ENCODE assay signal across 8 cellular contexts in the genomic region with DNA sequence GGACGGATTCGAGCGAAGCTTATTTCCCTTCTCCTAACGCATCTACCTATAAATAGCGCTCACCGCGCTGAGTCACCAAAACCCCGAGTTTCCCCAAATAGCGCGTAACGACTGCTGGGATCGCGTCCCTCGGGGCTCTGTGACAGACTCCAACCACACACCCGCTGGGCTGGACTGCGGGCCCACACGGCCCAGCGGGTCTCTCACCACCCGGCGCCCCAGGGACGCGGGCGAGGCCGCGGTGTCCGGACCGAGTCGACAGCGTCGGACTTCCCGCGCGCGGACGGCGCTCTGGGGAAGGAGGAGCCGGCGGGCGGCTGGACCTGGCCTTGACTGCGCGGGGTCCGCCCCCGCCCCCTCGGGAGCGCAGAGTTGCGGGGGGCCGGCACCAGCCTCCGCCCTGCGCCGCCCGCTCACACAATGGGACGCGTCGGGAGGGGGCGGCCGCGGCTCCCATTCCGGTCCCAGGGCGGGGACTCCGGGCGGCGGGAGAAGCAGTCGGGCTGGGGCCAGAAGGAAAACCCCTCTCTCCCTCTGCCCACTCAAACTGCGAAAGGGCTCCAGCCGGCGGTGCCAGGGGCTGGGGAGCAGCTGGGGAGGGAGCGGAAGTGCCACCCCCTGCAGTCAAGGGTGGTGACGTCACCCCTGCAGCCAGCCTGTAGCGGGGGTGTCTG.
A peak's percentile ranks its signal among the peaks of the same experiment; 100 is the strongest.
DNase-seq lines count a peak whose midpoint lies in the region; ATAC-seq and TF ChIP-seq lines count a peak whose summit lies in the region.

No MANE protein-coding gene starts in this region.

- H4K20me1 ChIP-seq in OCI-LY3 (ENCODE audit: insufficient read depth, low read length) = 0 out of 2 replicates have a peak, but pooled peaks cover 6% of the 10 kb centered on the region

- peak overlapping the region; percentile 92 to 95 for H3K4me3 Mint-ChIP-seq in stimulated activated naive B cell treated with anti-CD40 and anti-IgM and Interleukin-4, amounts not matched to agents 10 μg/mL and 1 μg/mL and 100 μg/mL, for 72 hours

- no peak overlapping the region; the same call in 1 of the 2 replicates for H2AFZ ChIP-seq in OCI-LY3 (ENCODE audit: low read depth, low read length)

- peaks cover 60% of the 10 kb centered on the region for H3K4me1 ChIP-seq in OCI-LY3 (ENCODE audit: low read length)
- peaks cover 31% of the 10 kb centered on the region for H3K4me1 ChIP-seq in mucosa of stomach (ENCODE audit: control insufficient read depth, insufficient read depth, low read length)

- no peaks in the 10 kb centered on the region for H3K9me3 ChIP-seq in OCI-LY3 (ENCODE audit: insufficient read depth, low read length)
- H3K9me3 ChIP-seq in mucosa of stomach (ENCODE audit: control insufficient read depth, low read length) = no peaks in the 10 kb centered on the region

- H3K27me3 ChIP-seq in OCI-LY3 (ENCODE audit: low read depth, low read length) (0 out of 2 replicates have a peak, but pooled peaks cover 9% of the 10 kb centered on the region), mucosa of stomach (ENCODE audit: control insufficient read depth, insufficient read depth, low read length) (peaks cover 24% of the 10 kb centered on the region)

- H3K4me1 Mint-ChIP-seq in stimulated activated naive B cell treated with anti-CD40 and anti-IgM and Interleukin-4, amounts not matched to agents 10 μg/mL and 1 μg/mL and 100 μg/mL, for 72 hours = peaks cover 45 to 71% of the 10 kb centered on the region in 2 donors

- H3K36me3 ChIP-seq in OCI-LY3 (replicated peaks; ENCODE audit: low read depth, low read length) (no peaks in the 10 kb centered on the region), mucosa of stomach (ENCODE audit: control insufficient read depth, insufficient read depth, low read length) (no peaks in the 10 kb centered on the region)

- H3K27ac ChIP-seq in OCI-LY3 (ENCODE audit: low read length) = peak overlapping the region; percentile 64

- peaks cover 0 to 2% of the 10 kb centered on the region in 2 donors for H3K9me3 Mint-ChIP-seq in stimulated activated naive B cell treated with anti-CD40 and anti-IgM and Interleukin-4, amounts not matched to agents 10 μg/mL and 1 μg/mL and 100 μg/mL, for 72 hours

- peak overlapping the region; percentile 98 for H3K27ac Mint-ChIP-seq in stimulated activated naive B cell treated with anti-CD40 and anti-IgM and Interleukin-4, amounts not matched to agents 10 μg/mL and 1 μg/mL and 100 μg/mL, for 72 hours

- H3K79me2 ChIP-seq in OCI-LY3 (ENCODE audit: low read length) = peaks cover 17% of the 10 kb centered on the region

- peak; percentile 96 for DNase-seq in COR-L47 (lab: John Stamatoyannopoulos, UW)
- peak; percentile 93 for DNase-seq in HT-29 (ENCODE audit: low spot score)
- DNase-seq in activated T-cell treated with anti-CD3 and anti-CD28 coated beads, Interleukin-2, amount 50 U/mL, for 1 hour = peak; percentile 80
- peak; percentile 47 for DNase-seq in epithelial cell of proximal tubule (ENCODE audit: low read depth)
- peak; percentile 93 for DNase-seq in stimulated activated naive B cell treated with anti-CD40 and anti-IgM and Interleukin-4, amounts not matched to agents 10 μg/mL and 1 μg/mL and 100 μg/mL, for 72 hours

- peak overlapping the region; percentile 85 for H3K4me3 ChIP-seq in OCI-LY3 (ENCODE audit: low read length)
- H3K4me3 ChIP-seq in epithelial cell of proximal tubule (ENCODE audit: low read depth, low read length) = peak overlapping the region; percentile 71
- peak overlapping the region; percentile 78 for H3K4me3 ChIP-seq in mucosa of stomach (ENCODE audit: low read length)

- H3K9ac ChIP-seq in OCI-LY3 (ENCODE audit: low read length) (peak overlapping the region; percentile 87), mucosa of stomach (ENCODE audit: low read length) (peak overlapping the region; percentile 99)

- no peaks in the 10 kb centered on the region for H3K27me3 Mint-ChIP-seq in stimulated activated naive B cell treated with anti-CD40 and anti-IgM and Interleukin-4, amounts not matched to agents 10 μg/mL and 1 μg/mL and 100 μg/mL, for 72 hours

- H3K36me3 Mint-ChIP-seq in stimulated activated naive B cell treated with anti-CD40 and anti-IgM and Interleukin-4, amounts not matched to agents 10 μg/mL and 1 μg/mL and 100 μg/mL, for 72 hours = peaks cover 15 to 24% of the 10 kb centered on the region in 2 donors

- ATAC-seq in GM21360 (IDR thresholded peaks at IDR 0.05; ENCODE audit: unreplicated experiment) = peak; percentile 51
- peak; percentile 69 to 71 for ATAC-seq in stimulated activated naive B cell treated with anti-CD40 and anti-IgM and Interleukin-4, amounts not matched to agents 10 μg/mL and 1 μg/mL and 100 μg/mL, for 72 hours (replicated peaks)

- H3K4me2 ChIP-seq in OCI-LY3 (ENCODE audit: low read length) = peak overlapping the region; percentile 88

- TF ChIP-seq CTCF in OCI-LY3 (IDR thresholded peaks at IDR 0.05; ENCODE audit: low read depth, low read length) (no peak; the same call in 1 of the 2 replicates), epithelial cell of proximal tubule (conservative IDR thresholded peaks at IDR 0.05; ENCODE audit: low read depth, low read length) (no peak)

Comparison
In these comparisons a context has a peak if more than half of its experiments do, and no peak if none do; other contexts are left out.
1. Peak in every context shown above with its lines: DNase-seq, ATAC-seq, H3K4me3 ChIP-seq and H3K27ac ChIP-seq.